Comparison of ENCODE assay signal across 19 cellular contexts in genomic region chr7:25382869-25383268, GRCh38.
DNase-seq lines count a peak whose midpoint lies in the region; ATAC-seq and TF ChIP-seq lines count a peak whose summit lies in the region.
"Had no signal": no experiment of that assay in that cellular context is flagged by ENCODE, and none has a peak within 500 bp of the region (broad histone marks: within the 10 kb centered on the region; RNA-seq: fewer than 3 reads in every experiment).

No MANE protein-coding gene starts in this region.

- no peaks in the 10 kb centered on the region for H3K36me3 Mint-ChIP-seq in activated T-helper 17 cell treated with anti-CD3 and anti-CD28 coated beads, Interleukin-2, amount 50 U/mL, for 72 hours (ENCODE audit: low read depth)
- H3K36me3 Mint-ChIP-seq in activated T-cell treated with anti-CD3 and anti-CD28 coated beads, Interleukin-2, amount 50 U/mL, for 24 hours (ENCODE audit: low read depth): no peaks in the 10 kb centered on the region
- H3K36me3 Mint-ChIP-seq: CD4-positive, CD25-positive, alpha-beta regulatory T cell had no signal

- 64% methylated on average over 4 of the region's 4 CpGs for WGBS in esophagus muscularis mucosa

- H3K27me3 ChIP-seq in esophagus muscularis mucosa (no peaks in the 10 kb centered on the region), uterus (no peaks in the 10 kb centered on the region)
- H3K27me3 ChIP-seq: BLaER1 treated with 17β-estradiol and CSF1 and Interleukin-3, amounts not matched to agents 10 nM and 100 nM had no signal

- H3K27ac ChIP-seq in esophagus muscularis mucosa (replicated peaks in 1 of 4) (no peak overlapping the region), uterus (peak overlapping the region; percentile 28 to 79)
- H3K27ac ChIP-seq: BLaER1 treated with 17β-estradiol and CSF1 and Interleukin-3, amounts not matched to agents 10 nM and 100 nM had no signal

- no peaks in the 10 kb centered on the region for H3K4me1 Mint-ChIP-seq in activated T-helper 17 cell treated with anti-CD3 and anti-CD28 coated beads, Interleukin-2, amount 50 U/mL, for 72 hours
- no peaks in the 10 kb centered on the region for H3K4me1 Mint-ChIP-seq in activated T-cell treated with anti-CD3 and anti-CD28 coated beads, Interleukin-2, amount 50 U/mL, for 24 hours (ENCODE audit: low read depth)
- H3K4me1 Mint-ChIP-seq: B cell; CD4-positive, CD25-positive, alpha-beta regulatory T cell; IgD-negative memory B cell had no signal

- no peaks in the 10 kb centered on the region for H3K9me3 Mint-ChIP-seq in activated T-helper 17 cell treated with anti-CD3 and anti-CD28 coated beads, Interleukin-2, amount 50 U/mL, for 72 hours
- H3K9me3 Mint-ChIP-seq in activated T-cell treated with anti-CD3 and anti-CD28 coated beads, Interleukin-2, amount 50 U/mL, for 24 hours: no peaks in the 10 kb centered on the region

- H3K4me1 ChIP-seq in esophagus muscularis mucosa (peaks cover 3 to 36% (median 26%) of the 10 kb centered on the region in 4 donors), uterus (peaks cover 0 to 21% of the 10 kb centered on the region in 2 donors)
- H3K4me1 ChIP-seq: BLaER1 treated with 17β-estradiol and CSF1 and Interleukin-3, amounts not matched to agents 10 nM and 100 nM; Caco-2 had no signal

- TF ChIP-seq EP300 in esophagus muscularis mucosa (IDR thresholded peaks at IDR 0.05): no peak

- intact Hi-C loops in esophagus muscularis mucosa (cut with DNase I) (no loop called here), uterus (cut with DNase I; ENCODE audit: low total_unique reads) (no loop called here)

- TF ChIP-seq POLR2A in esophagus muscularis mucosa (IDR thresholded peaks at IDR 0.05; ENCODE audit: low read depth): no peak
- no peak for TF ChIP-seq POLR2A in uterus (IDR thresholded peaks at IDR 0.05)

- no peak overlapping the region for H3K4me3 Mint-ChIP-seq in activated T-helper 17 cell treated with anti-CD3 and anti-CD28 coated beads, Interleukin-2, amount 50 U/mL, for 72 hours
- H3K4me3 Mint-ChIP-seq in activated T-cell treated with anti-CD3 and anti-CD28 coated beads, Interleukin-2, amount 50 U/mL, for 24 hours: no peak overlapping the region
- H3K4me3 Mint-ChIP-seq: B cell; CD4-positive, CD25-positive, alpha-beta regulatory T cell; HFFc6; IgD-negative memory B cell had no signal

- H3K36me3 ChIP-seq in esophagus muscularis mucosa (no peaks in the 10 kb centered on the region), uterus (no peaks in the 10 kb centered on the region)
- H3K36me3 ChIP-seq: BLaER1 treated with 17β-estradiol and CSF1 and Interleukin-3, amounts not matched to agents 10 nM and 100 nM had no signal

- H3K27ac Mint-ChIP-seq in activated T-helper 17 cell treated with anti-CD3 and anti-CD28 coated beads, Interleukin-2, amount 50 U/mL, for 72 hours: no peak overlapping the region
- H3K27ac Mint-ChIP-seq in activated T-cell treated with anti-CD3 and anti-CD28 coated beads, Interleukin-2, amount 50 U/mL, for 24 hours: no peak overlapping the region
- H3K27ac Mint-ChIP-seq: B cell; CD4-positive, CD25-positive, alpha-beta regulatory T cell; HFFc6; IgD-negative memory B cell had no signal

- peak; percentile 29 for DNase-seq in DMS 273 treated with DMSO at 0.1 percent for 48 hours (lab: John Stamatoyannopoulos, UW)
- peak; percentile 67 for DNase-seq in LNCaP clone FGC (ENCODE audit: low read depth)
- DNase-seq in esophagus muscularis mucosa (ENCODE audit: extremely low spot score): peak; percentile 34
- no peak for DNase-seq in uterus
- no peak for DNase-seq in DMS79 (lab: John Stamatoyannopoulos, UW)
- DNase-seq in activated T-cell treated with anti-CD3 and anti-CD28 coated beads, Interleukin-2, amount 50 U/mL, for 24 hours: no peak
- DNase-seq: Caco-2; CD4-positive, CD25-positive, alpha-beta regulatory T cell; GF-D8; GOT3; H7; HFFc6; KBM-7 had no signal

- H3K4me3 ChIP-seq in LNCaP clone FGC (ENCODE audit: low read depth, low read length) (no peak overlapping the region), esophagus muscularis mucosa (no peak overlapping the region), uterus (no peak overlapping the region)
- H3K4me3 ChIP-seq: BLaER1 treated with 17β-estradiol and CSF1 and Interleukin-3, amounts not matched to agents 10 nM and 100 nM had no signal

- no peak for ATAC-seq in activated T-helper 17 cell treated with anti-CD3 and anti-CD28 coated beads, Interleukin-2, amount 50 U/mL, for 72 hours (replicated peaks)
- ATAC-seq: HCT116, HepG2 had no signal

- no peak for TF ChIP-seq CTCF in LNCaP clone FGC (IDR thresholded peaks at IDR 0.05; ENCODE audit: control insufficient read depth, extremely low read depth, insufficient read depth)
- no peak for TF ChIP-seq CTCF in esophagus muscularis mucosa (IDR thresholded peaks at IDR 0.05)
- TF ChIP-seq CTCF in uterus (IDR thresholded peaks at IDR 0.05): no peak

- H3K9me3 ChIP-seq in esophagus muscularis mucosa (no peaks in the 10 kb centered on the region), uterus (no peaks in the 10 kb centered on the region)
- H3K9me3 ChIP-seq: Caco-2 had no signal

- peaks cover 22% of the 10 kb centered on the region for H3K27me3 Mint-ChIP-seq in activated T-helper 17 cell treated with anti-CD3 and anti-CD28 coated beads, Interleukin-2, amount 50 U/mL, for 72 hours
- peaks cover 8% of the 10 kb centered on the region for H3K27me3 Mint-ChIP-seq in activated T-cell treated with anti-CD3 and anti-CD28 coated beads, Interleukin-2, amount 50 U/mL, for 24 hours

Comparison
In these comparisons a context has a peak if more than half of its experiments do, and no peak if none do; other contexts are left out.
1. DNase-seq: peak in DMS 273 treated with DMSO at 0.1 percent for 48 hours (single experiment), LNCaP clone FGC (single experiment) and esophagus muscularis mucosa (single experiment); none in uterus (0 of 2), DMS79 (single experiment) and activated T-cell treated with anti-CD3 and anti-CD28 coated beads, Interleukin-2, amount 50 U/mL, for 24 hours (single experiment).
2. H3K27ac ChIP-seq: peak in uterus (2 of 2); none in esophagus muscularis mucosa (0 of 4).